In genomic region chr1:160400646-160401486, GRCh38 we compare ENCODE assay signal across 7 cellular contexts. TPM values are rescaled to one million over a fixed set of nuclear protein-coding genes. Genes with fewer than 3 reads are reported as not detected.
DNase-seq lines count a peak whose midpoint lies in the region; ATAC-seq, FAIRE-seq and TF ChIP-seq lines count a peak whose summit lies in the region.

No MANE protein-coding gene starts in this region.

- H3K4me3 ChIP-seq in HAP-1 = peak overlapping the region; percentile 59
- H3K4me3 ChIP-seq in Panc1 (ENCODE audit: low read depth in 2 of 2, low read length in 2 of 2) = peak overlapping the region; percentile 13 to 43; a peak in 3 of 4 replicates

- POLR2A ChIA-PET in Panc1 (lab: Charles Lee) = no interaction called here
- POLR2A ChIA-PET in activated CD4-positive, alpha-beta memory T cell treated with anti-CD3 and anti-CD28 coated beads for 36 hours (lab: Charles Lee) = interaction anchor here (0.6 kb wide), 1 partner anchor 9 kb away, joined by 3 read pairs; no protein-coding TSS in a partner anchor

- peaks cover 9% of the 10 kb centered on the region for H3K27me3 Mint-ChIP-seq in osteocyte (ENCODE audit: unreplicated experiment)
- H3K27me3 Mint-ChIP-seq in activated CD4-positive, alpha-beta memory T cell treated with anti-CD3 and anti-CD28 coated beads for 36 hours = peaks cover 17% of the 10 kb centered on the region

- H3K36me3 Mint-ChIP-seq in osteocyte (ENCODE audit: unreplicated experiment) = peaks cover 1% of the 10 kb centered on the region
- H3K36me3 Mint-ChIP-seq in activated CD4-positive, alpha-beta memory T cell treated with anti-CD3 and anti-CD28 coated beads for 36 hours = no peaks in the 10 kb centered on the region

- CTCF ChIA-PET in Panc1 (lab: Charles Lee) = no interaction called here
- CTCF ChIA-PET in activated CD4-positive, alpha-beta memory T cell treated with anti-CD3 and anti-CD28 coated beads for 36 hours (lab: Charles Lee) = no interaction called here

- TF ChIP-seq CTCF in Panc1 (IDR thresholded peaks at IDR 0.05) = no peak
- no peak for TF ChIP-seq CTCF in foreskin keratinocyte (conservative IDR thresholded peaks at IDR 0.05)
- TF ChIP-seq CTCF in osteocyte (IDR thresholded peaks at IDR 0.05) = no peak

- H3K4me1 ChIP-seq in HAP-1 (peaks cover 7% of the 10 kb centered on the region), Panc1 (ENCODE audit: control insufficient read depth, insufficient read depth, low read length) (no peaks in the 10 kb centered on the region), foreskin keratinocyte (peaks cover 37% of the 10 kb centered on the region)

- in situ Hi-C loops in HAP-1 (cut with MboI; ENCODE audit: low sequenced_read_pairs) (no loop called here), Panc1 (cut with HindIII; ENCODE audit: low pct_unique_long_range_greater_than_20kb, low sequenced_read_pairs) (no loop called here)

- intact Hi-C loops in Panc1 (cut with micrococcal nuclease; ENCODE audit: unreplicated experiment) = no loop called here
- intact Hi-C loops in activated CD4-positive, alpha-beta memory T cell treated with anti-CD3 and anti-CD28 coated beads for 36 hours (cut with micrococcal nuclease) = no loop called here

- H3K36me3 ChIP-seq in HAP-1 (replicated peaks) (no peaks in the 10 kb centered on the region), Panc1 (ENCODE audit: control insufficient read depth, insufficient read depth, low read length) (no peaks in the 10 kb centered on the region)

- H3K27me3 ChIP-seq in HAP-1 (ENCODE audit: low read depth) = no peaks in the 10 kb centered on the region
- H3K27me3 ChIP-seq in Panc1 (ENCODE audit: control insufficient read depth, insufficient read depth, low read length) = peaks cover 31% of the 10 kb centered on the region
- H3K27me3 ChIP-seq in foreskin keratinocyte = no peaks in the 10 kb centered on the region

- no peak overlapping the region for H3K27ac ChIP-seq in Panc1 (ENCODE audit: low read length)
- H3K27ac ChIP-seq in foreskin keratinocyte = peak overlapping the region; percentile 68

- H3K4me3 Mint-ChIP-seq in osteocyte (ENCODE audit: unreplicated experiment) = peak overlapping the region; percentile 83
- H3K4me3 Mint-ChIP-seq in activated CD4-positive, alpha-beta memory T cell treated with anti-CD3 and anti-CD28 coated beads for 36 hours = no peak overlapping the region

- peak in 1 of 2 experiments; percentile 47 for DNase-seq in HAP-1 (ENCODE audit: low spot score in 2 of 2)
- no peak for DNase-seq in Panc1 (ENCODE audit: low read depth, low spot score)
- DNase-seq in foreskin keratinocyte = no peak
- DNase-seq in osteocyte (ENCODE audit: extremely low spot score, unreplicated experiment) = peak; percentile 84
- DNase-seq in activated CD4-positive, alpha-beta memory T cell treated with anti-CD3 and anti-CD28 coated beads for 36 hours = no peak
- DNase-seq in GM19239 (ENCODE audit: insufficient read length, low spot score) = no peak

- H3K9me3 ChIP-seq in HAP-1 (no peaks in the 10 kb centered on the region), Panc1 (ENCODE audit: control insufficient read depth, insufficient read depth, low read depth, low read length) (no peaks in the 10 kb centered on the region)

- no peak for FAIRE-seq in GM19239 (lab: Jason Lieb, UNC)

- peak overlapping the region; percentile 42 for H3K27ac Mint-ChIP-seq in osteocyte (ENCODE audit: unreplicated experiment)
- no peak overlapping the region for H3K27ac Mint-ChIP-seq in activated CD4-positive, alpha-beta memory T cell treated with anti-CD3 and anti-CD28 coated beads for 36 hours

- no peaks in the 10 kb centered on the region for H3K9me3 Mint-ChIP-seq in osteocyte (ENCODE audit: unreplicated experiment)
- no peaks in the 10 kb centered on the region for H3K9me3 Mint-ChIP-seq in activated CD4-positive, alpha-beta memory T cell treated with anti-CD3 and anti-CD28 coated beads for 36 hours

- H3K4me1 Mint-ChIP-seq in osteocyte (ENCODE audit: unreplicated experiment) = peaks cover 10% of the 10 kb centered on the region
- no peaks in the 10 kb centered on the region for H3K4me1 Mint-ChIP-seq in activated CD4-positive, alpha-beta memory T cell treated with anti-CD3 and anti-CD28 coated beads for 36 hours (ENCODE audit: low read depth)

- no peak for ATAC-seq in Panc1
- peak; percentile 31 for ATAC-seq in foreskin keratinocyte
- ATAC-seq in GM19467 (IDR thresholded peaks at IDR 0.05; ENCODE audit: unreplicated experiment) = no peak

- BruUV-seq in Panc1 (replicated peaks; lab: Mats Ljungman, UMichigan) = no TSS peak

RNA-seq across cellular contexts. Expression of gene VANGL2, which starts 0.5 kb away (rescaled TPM):
- total RNA-seq in Panc1 (2021; ENCODE audit: unreplicated experiment) = 0.10 TPM
- polyA plus RNA-seq in Panc1 (2012; ENCODE audit: insufficient read length) = 0.08 TPM
- 8.0 and 9.9 TPM in 2 replicates for total RNA-seq in foreskin keratinocyte
- 5.5 and 5.8 TPM in 2 replicates for polyA plus RNA-seq in foreskin keratinocyte
- total RNA-seq in osteocyte = 16.4 and 17.7 TPM in 2 replicates
- not detected for total RNA-seq in activated CD4-positive, alpha-beta memory T cell treated with anti-CD3 and anti-CD28 coated beads for 36 hours

RNA-seq across cellular contexts. Expression of gene NHLH1, which starts 34.0 kb away (rescaled TPM):
- total RNA-seq in Panc1 (2021; ENCODE audit: unreplicated experiment) = 0.18 TPM
- polyA plus RNA-seq in Panc1 (2012; ENCODE audit: insufficient read length) = 0.15 TPM
- total RNA-seq in foreskin keratinocyte = 0.04 TPM in 1 of 2 replicates, not detected in the other
- 0.07 TPM in 2 replicates for polyA plus RNA-seq in foreskin keratinocyte
- total RNA-seq in osteocyte = 0.16 and 0.31 TPM in 2 replicates
- total RNA-seq in activated CD4-positive, alpha-beta memory T cell treated with anti-CD3 and anti-CD28 coated beads for 36 hours = under 1 TPM; 0.22 to 0.45 TPM

RNA-seq across cellular contexts. Expression of gene NCSTN, which starts 57.7 kb away (rescaled TPM):
- total RNA-seq in Panc1 (2021; ENCODE audit: unreplicated experiment) = 93.7 TPM
- polyA plus RNA-seq in Panc1 (2012; ENCODE audit: insufficient read length) = 81.3 TPM
- total RNA-seq in foreskin keratinocyte = 55.2 and 60.9 TPM in 2 replicates
- polyA plus RNA-seq in foreskin keratinocyte = 61.4 and 61.7 TPM in 2 replicates
- total RNA-seq in osteocyte = 126 and 132 TPM in 2 replicates
- 10 to 100 TPM; 39.8 to 42.6 TPM for total RNA-seq in activated CD4-positive, alpha-beta memory T cell treated with anti-CD3 and anti-CD28 coated beads for 36 hours

RNA-seq across cellular contexts. Expression of gene COPA, which starts 57.8 kb away (rescaled TPM):
- 118 TPM for total RNA-seq in Panc1 (2021; ENCODE audit: unreplicated experiment)
- polyA plus RNA-seq in Panc1 (2012; ENCODE audit: insufficient read length) = 96.0 TPM
- total RNA-seq in foreskin keratinocyte = 116 and 147 TPM in 2 replicates
- polyA plus RNA-seq in foreskin keratinocyte = 57.8 and 58.4 TPM in 2 replicates
- 236 and 241 TPM in 2 replicates for total RNA-seq in osteocyte
- total RNA-seq in activated CD4-positive, alpha-beta memory T cell treated with anti-CD3 and anti-CD28 coated beads for 36 hours = 100 to 1,000 TPM; 132 TPM
